8 cellular contexts compared by ENCODE assay signal in genomic region chr17:80832888-80833583, GRCh38.
DNase-seq lines count a peak whose midpoint lies in the region; ATAC-seq and TF ChIP-seq lines count a peak whose summit lies in the region.

No MANE protein-coding gene starts in this region.

- H3K4me3 ChIP-seq in PC-3 (ENCODE audit: low read length): peak overlapping the region; percentile 67
- H3K4me3 ChIP-seq in fibroblast of mammary gland (ENCODE audit: control insufficient read depth, low read depth, low read length): peak overlapping the region; percentile 52

- H3K4me3 Mint-ChIP-seq in IgD-negative memory B cell (peak overlapping the region; percentile 86 to 96 (median 94)), naive B cell (peak overlapping the region; percentile 81 to 97 (median 94))

- no peaks in the 10 kb centered on the region for H3K9me2 ChIP-seq in PC-3 (replicated peaks; ENCODE audit: low read length)

- ATAC-seq in GM21529 (IDR thresholded peaks at IDR 0.05; ENCODE audit: unreplicated experiment) (peak; percentile 77), PC-3 (peak; percentile 98), naive B cell (ENCODE audit: low read depth in 2 of 2) (peak; percentile 89 to 91)

- H3K9ac ChIP-seq in PC-3 (ENCODE audit: low read length): peak overlapping the region; percentile 89

- intact Hi-C loops in PC-3 (cut with micrococcal nuclease): loop anchor here (1.0 to 2.0 kb wide), 3 partner anchors 23 to 60 kb away; no protein-coding TSS in a partner anchor

- H2AFZ ChIP-seq in PC-3 (ENCODE audit: low read length): peak overlapping the region; percentile 69

- H3K36me3 ChIP-seq in PC-3 (ENCODE audit: low read depth, low read length): peaks cover 3% of the 10 kb centered on the region; the same call in 1 of the 2 replicates

- CTCF ChIA-PET in PC-3 (lab: Charles Lee): no interaction called here

- peak; percentile 99 for DNase-seq in DMS 273 (lab: John Stamatoyannopoulos, UW; ENCODE audit: unreplicated experiment)
- peak; percentile 96 for DNase-seq in PC-3
- DNase-seq in activated T-helper 1 cell treated with anti-CD3 and anti-CD28 coated beads, Interleukin-2, amount 50 U/mL, for 16 hours (ENCODE audit: low read depth in 1 of 2, low spot score in 1 of 2): peak; percentile 29 to 62
- DNase-seq in fibroblast of mammary gland (ENCODE audit: low read depth): peak; percentile 100
- DNase-seq in naive B cell: peak; percentile 81
- peak; percentile 71 to 76 for DNase-seq in stimulated activated CD8-positive, alpha-beta memory T cell treated with anti-CD3 and anti-CD28 coated beads, Interleukin-7, amount 100 ng/mL, for 4 hours (ENCODE audit: low read depth in 2 of 2)

- no peak for TF ChIP-seq CTCF in PC-3 (conservative IDR thresholded peaks at IDR 0.05; ENCODE audit: low read depth, low read length)
- no peak for TF ChIP-seq CTCF in fibroblast of mammary gland (conservative IDR thresholded peaks at IDR 0.05; ENCODE audit: control insufficient read depth, insufficient read depth, low read depth, low read length)

- H3F3A ChIP-seq in PC-3 (ENCODE audit: low read length, unreplicated experiment): peaks cover 5% of the 10 kb centered on the region

- POLR2A ChIA-PET in PC-3 (lab: Charles Lee; ENCODE audit: unreplicated experiment): interaction anchor here (0.6 to 0.7 kb wide), 2 partner anchors 45 to 1883 kb away, joined by 3 to 4 read pairs; no protein-coding TSS in a partner anchor

- no peaks in the 10 kb centered on the region for H4K20me1 ChIP-seq in PC-3 (ENCODE audit: low read length)

- H3K36me3 Mint-ChIP-seq in IgD-negative memory B cell (no peaks in the 10 kb centered on the region), naive B cell (no peaks in the 10 kb centered on the region)

- H3K9me3 ChIP-seq in PC-3 (ENCODE audit: low read length): no peaks in the 10 kb centered on the region

- H3K4me1 Mint-ChIP-seq in IgD-negative memory B cell (peaks cover 12 to 21% (median 19%) of the 10 kb centered on the region in 3 donors), naive B cell (peaks cover 5 to 31% (median 25%) of the 10 kb centered on the region in 3 donors)

- H3K27ac ChIP-seq in PC-3 (ENCODE audit: low read length): peak overlapping the region; percentile 97

- no peaks in the 10 kb centered on the region for H3K9me3 Mint-ChIP-seq in IgD-negative memory B cell
- no peaks in the 10 kb centered on the region for H3K9me3 Mint-ChIP-seq in naive B cell

- BruUV-seq in PC-3 (replicated peaks; lab: Mats Ljungman, UMichigan): no TSS peak

- H3K79me2 ChIP-seq in PC-3 (ENCODE audit: low read length): no peaks in the 10 kb centered on the region

- no peaks in the 10 kb centered on the region for H3K27me3 ChIP-seq in PC-3 (ENCODE audit: low read length)

- H3K27ac Mint-ChIP-seq in IgD-negative memory B cell: peak overlapping the region; percentile 92 to 98 (median 96)
- peak overlapping the region; percentile 91 to 99 (median 98) for H3K27ac Mint-ChIP-seq in naive B cell

- no peaks in the 10 kb centered on the region for H3K27me3 Mint-ChIP-seq in IgD-negative memory B cell
- H3K27me3 Mint-ChIP-seq in naive B cell: no peaks in the 10 kb centered on the region

- peak overlapping the region; percentile 88 for H3K4me2 ChIP-seq in PC-3 (ENCODE audit: low read length)

- H3K4me1 ChIP-seq in PC-3 (ENCODE audit: insufficient read depth, low read length): peaks cover 30% of the 10 kb centered on the region

Comparison
In these comparisons a context has a peak if more than half of its experiments do, and no peak if none do; other contexts are left out.
1. Peak in every context shown above with its lines: DNase-seq, ATAC-seq, H3K4me3 ChIP-seq and H3K27ac ChIP-seq.
2. DNase-seq: peak in every context shown above with its lines; median percentile 100 in fibroblast of mammary gland; 99 in DMS 273; 96 in PC-3; 81 in naive B cell; 74 in stimulated activated CD8-positive, alpha-beta memory T cell treated with anti-CD3 and anti-CD28 coated beads, Interleukin-7, amount 100 ng/mL, for 4 hours; 46 in activated T-helper 1 cell treated with anti-CD3 and anti-CD28 coated beads, Interleukin-2, amount 50 U/mL, for 16 hours.